1 cellular context compared by ENCODE assay signal in genomic region chr17:78120971-78121800, GRCh38.
TF ChIP-seq lines count a peak whose summit lies in the region.

No MANE protein-coding gene starts in this region.

TF ChIP-seq in HepG2, 621 proteins besides CTCF, POLR2A, EP300 and RAD21:
- TF ChIP-seq HOXD1 (CRISPR knock-in tag; IDR thresholded peaks at IDR 0.05), result no peak
- TF ChIP-seq RFX1 (IDR thresholded peaks at IDR 0.05), result no peak
- TF ChIP-seq ARID3A (IDR thresholded peaks at IDR 0.05; ENCODE audit: low read depth, low read length), result no peak
- no peak for TF ChIP-seq ZNF850 (CRISPR knock-in tag; conservative IDR thresholded peaks at IDR 0.05)
- TF ChIP-seq ZNF570 (CRISPR knock-in tag; IDR thresholded peaks at IDR 0.05; ENCODE audit: borderline replicate concordance), result no peak
- TF ChIP-seq ZNF75D (CRISPR knock-in tag; IDR thresholded peaks at IDR 0.05; ENCODE audit: borderline replicate concordance), result no peak
- peak; percentile 18 for TF ChIP-seq HNRNPLL (IDR thresholded peaks at IDR 0.05; ENCODE audit: low read depth, low read length, poor library complexity, severe bottlenecking)
- TF ChIP-seq SRSF1 (optimal IDR thresholded peaks at IDR 0.05; ENCODE audit: low read depth, low read length), result no peak
- peak; percentile 67 for TF ChIP-seq RBFOX2 (IDR thresholded peaks at IDR 0.05; ENCODE audit: low read depth, low read length)
